In genomic region chr16:81838794-81839193, GRCh38 we compare ENCODE assay signal across 12 cellular contexts. TPM values are rescaled to one million over a fixed set of nuclear protein-coding genes. Genes with fewer than 3 reads are reported as not detected.
DNase-seq lines count a peak whose midpoint lies in the region; ATAC-seq and TF ChIP-seq lines count a peak whose summit lies in the region.
"Had no signal": no experiment of that assay in that cellular context is flagged by ENCODE, and none has a peak within 500 bp of the region (broad histone marks: within the 10 kb centered on the region; RNA-seq: fewer than 3 reads in every experiment).

No MANE protein-coding gene starts in this region.

- no peaks in the 10 kb centered on the region for H3K9me3 ChIP-seq in psoas muscle
- H3K9me3 ChIP-seq in mucosa of descending colon = no peaks in the 10 kb centered on the region
- H3K9me3 ChIP-seq: adrenal gland, upper lobe of right lung had no signal

- H3K4me3 ChIP-seq in psoas muscle = no peak overlapping the region
- H3K4me3 ChIP-seq in mucosa of descending colon = no peak overlapping the region
- H3K4me3 ChIP-seq: adrenal gland, upper lobe of right lung had no signal

- ATAC-seq in GM18861 (IDR thresholded peaks at IDR 0.05; ENCODE audit: unreplicated experiment) = peak; percentile 46
- peak; percentile 43 for ATAC-seq in HG02798 (IDR thresholded peaks at IDR 0.05; ENCODE audit: poor library complexity, unreplicated experiment)
- ATAC-seq in psoas muscle = no peak
- no peak for ATAC-seq in mucosa of descending colon
- ATAC-seq: upper lobe of right lung had no signal

- intact Hi-C loops in psoas muscle (cut with DNase I) (no loop called here), mucosa of descending colon (cut with DNase I, micrococcal nuclease) (no loop called here)

- WGBS in psoas muscle, 3 donors = 22 to 32% (median 25%) methylated on average over 4 of the region's 4 CpGs

- H3K4me1 ChIP-seq in psoas muscle (no peaks in the 10 kb centered on the region), mucosa of descending colon (ENCODE audit: low read depth) (no peaks in the 10 kb centered on the region)
- H3K4me1 ChIP-seq: adrenal gland had no signal

- H3K36me3 ChIP-seq in psoas muscle (ENCODE audit: insufficient read depth in 1 of 2, low read depth in 1 of 2) = no peaks in the 10 kb centered on the region
- H3K36me3 ChIP-seq in mucosa of descending colon (ENCODE audit: low read depth) = no peaks in the 10 kb centered on the region
- H3K36me3 ChIP-seq: adrenal gland, upper lobe of right lung had no signal

- H3K27ac ChIP-seq in psoas muscle = no peak overlapping the region
- H3K27ac ChIP-seq: adrenal gland, upper lobe of right lung had no signal

- H3K27me3 ChIP-seq in psoas muscle (ENCODE audit: insufficient read depth in 3 of 3, low read length in 2 of 3) = no peaks in the 10 kb centered on the region
- H3K27me3 ChIP-seq: adrenal gland, upper lobe of right lung had no signal

- TF ChIP-seq CTCF in psoas muscle (IDR thresholded peaks at IDR 0.05) (no peak), mucosa of descending colon (IDR thresholded peaks at IDR 0.05) (no peak)

- DNase-seq in NOMO-1 treated with DMSO at 0.1 percent for 48 hours (lab: John Stamatoyannopoulos, UW; ENCODE audit: unreplicated experiment) (peak; percentile 48), myocyte (ENCODE audit: low read depth) (peak; percentile 3), NCI-H2171 treated with DMSO at 0.1 percent for 48 hours (lab: John Stamatoyannopoulos, UW) (no peak), psoas muscle (no peak), NCI-H1417 (lab: John Stamatoyannopoulos, UW) (no peak), mucosa of descending colon (no peak)
- DNase-seq: adrenal gland; NCI-H510A; stimulated activated CD4-positive, alpha-beta T cell treated with anti-CD3 and anti-CD28 coated beads, Interleukin-1b, Interleukin-23, amount 100 ng/mL, for 48 hours; upper lobe of right lung had no signal

RNA-seq across cellular contexts. Expression of gene PLCG2, which starts 59.7 kb away (rescaled TPM):
- total RNA-seq in myocyte (0.05 and 0.11 TPM in 2 replicates), psoas muscle (1 to 10 TPM; 2.5 to 4.8 (median 3.0) TPM), mucosa of descending colon (10 to 100 TPM; 14.7 to 19.5 (median 15.0) TPM)
- 0.35 TPM for polyA plus RNA-seq in myocyte (2012)
- 1 to 10 TPM in 2 of 3 donors, under 1 TPM in 1; 0.96 to 1.2 (median 1.1) TPM for polyA plus RNA-seq in psoas muscle

Comparison
In these comparisons a context has a peak if more than half of its experiments do, and no peak if none do; other contexts are left out.
1. ATAC-seq: peak in GM18861 (single experiment) and HG02798 (single experiment); none in psoas muscle (0 of 4) and mucosa of descending colon (single experiment).
2. DNase-seq: peak in NOMO-1 treated with DMSO at 0.1 percent for 48 hours (single experiment) and myocyte (single experiment); none in NCI-H2171 treated with DMSO at 0.1 percent for 48 hours (single experiment), psoas muscle (0 of 2), NCI-H1417 (0 of 3) and mucosa of descending colon (0 of 3).